Comparison of ENCODE assay signal across 1 cellular context in genomic region chr11:18452927-18453326, GRCh38.
TF ChIP-seq lines count a peak whose summit lies in the region.

No MANE protein-coding gene starts in this region.

TF ChIP-seq in HepG2, 621 proteins besides CTCF, POLR2A, EP300 and RAD21:
- TF ChIP-seq ZBTB8A (CRISPR knock-in tag; IDR thresholded peaks at IDR 0.05; ENCODE audit: borderline replicate concordance, low read depth) (no peak), MNT (IDR thresholded peaks at IDR 0.05) (no peak), ZNF296 (CRISPR knock-in tag; conservative IDR thresholded peaks at IDR 0.05) (no peak), ZBTB42 (CRISPR knock-in tag; IDR thresholded peaks at IDR 0.05) (no peak), SRSF9 (IDR thresholded peaks at IDR 0.05; ENCODE audit: borderline replicate concordance, insufficient read depth, low read depth, low read length, poor library complexity, severe bottlenecking) (no peak), ZNF24 (IDR thresholded peaks at IDR 0.05) (no peak), TAF15 (IDR thresholded peaks at IDR 0.05; ENCODE audit: low read depth, low read length, poor library complexity, severe bottlenecking) (no peak), TFDP1 (CRISPR knock-in tag; IDR thresholded peaks at IDR 0.05; ENCODE audit: borderline replicate concordance) (no peak), ATF3 (CRISPR knock-in tag; IDR thresholded peaks at IDR 0.05) (no peak), TEAD3 (CRISPR knock-in tag; optimal IDR thresholded peaks at IDR 0.05; ENCODE audit: borderline replicate concordance) (no peak), POLR2AphosphoS5 (IDR thresholded peaks at IDR 0.05; ENCODE audit: low read depth, low read length) (no peak), ZNF251 (CRISPR knock-in tag; IDR thresholded peaks at IDR 0.05) (no peak), THAP8 (CRISPR knock-in tag; IDR thresholded peaks at IDR 0.05; ENCODE audit: borderline replicate concordance) (no peak), ZNF121 (CRISPR knock-in tag; IDR thresholded peaks at IDR 0.05) (no peak), ZBTB43 (CRISPR knock-in tag; conservative IDR thresholded peaks at IDR 0.05) (no peak), PREB (CRISPR knock-in tag; IDR thresholded peaks at IDR 0.05) (no peak), ZNF318 (CRISPR knock-in tag; IDR thresholded peaks at IDR 0.05) (no peak), SALL1 (CRISPR knock-in tag; IDR thresholded peaks at IDR 0.05) (no peak), BRF2 (CRISPR knock-in tag; IDR thresholded peaks at IDR 0.05) (no peak), ZNF782 (CRISPR knock-in tag; IDR thresholded peaks at IDR 0.05; ENCODE audit: borderline replicate concordance) (no peak)
